8 cellular contexts compared by ENCODE assay signal in genomic region chr15:91021516-91022074, GRCh38. TPM values are rescaled to one million over a fixed set of nuclear protein-coding genes. Genes with fewer than 3 reads are reported as not detected.
DNase-seq lines count a peak whose midpoint lies in the region; ATAC-seq lines count a peak whose summit lies in the region.

No MANE protein-coding gene starts in this region.

- H3K36me3 Mint-ChIP-seq in stimulated activated naive CD8-positive, alpha-beta T cell treated with anti-CD3 and anti-CD28 coated beads, Interleukin-15, Interleukin-2, amounts not matched to agents 100 ng/mL and 50 ng/mL, for 24 hours (ENCODE audit: low read depth) = peaks cover 7% of the 10 kb centered on the region
- peaks cover 23% of the 10 kb centered on the region for H3K36me3 Mint-ChIP-seq in effector memory CD8-positive, alpha-beta T cell (ENCODE audit: insufficient read depth)
- no peaks in the 10 kb centered on the region for H3K36me3 Mint-ChIP-seq in natural killer cell treated with Interleukin-12 subunit alpha and Interleukin-12 subunit beta and Interleukin-15 and Interleukin-18, amount 100 ng/mL, for 72 hours

- H3K4me1 Mint-ChIP-seq in stimulated activated naive CD8-positive, alpha-beta T cell treated with anti-CD3 and anti-CD28 coated beads, Interleukin-15, Interleukin-2, amounts not matched to agents 100 ng/mL and 50 ng/mL, for 24 hours (ENCODE audit: low read depth) = peaks cover 47% of the 10 kb centered on the region
- H3K4me1 Mint-ChIP-seq in effector memory CD8-positive, alpha-beta T cell (ENCODE audit: low read depth in 2 of 2) = peaks cover 31 to 35% of the 10 kb centered on the region in 2 donors
- H3K4me1 Mint-ChIP-seq in natural killer cell treated with Interleukin-12 subunit alpha and Interleukin-12 subunit beta and Interleukin-15 and Interleukin-18, amount 100 ng/mL, for 72 hours (ENCODE audit: low read depth in 2 of 2) = peaks cover 31 to 44% of the 10 kb centered on the region in 2 donors

- H3K27me3 Mint-ChIP-seq in stimulated activated naive CD8-positive, alpha-beta T cell treated with anti-CD3 and anti-CD28 coated beads, Interleukin-15, Interleukin-2, amounts not matched to agents 100 ng/mL and 50 ng/mL, for 24 hours = no peaks in the 10 kb centered on the region
- H3K27me3 Mint-ChIP-seq in effector memory CD8-positive, alpha-beta T cell = no peaks in the 10 kb centered on the region
- no peaks in the 10 kb centered on the region for H3K27me3 Mint-ChIP-seq in natural killer cell treated with Interleukin-12 subunit alpha and Interleukin-12 subunit beta and Interleukin-15 and Interleukin-18, amount 100 ng/mL, for 72 hours

- DNase-seq in stimulated activated naive CD8-positive, alpha-beta T cell treated with anti-CD3 and anti-CD28 coated beads, Interleukin-15, Interleukin-2, amounts not matched to agents 100 U/mL and 50 U/mL, for 24 hours = no peak
- peak; percentile 7 for DNase-seq in NCI-H460 (ENCODE audit: extremely low read depth, low read depth)
- no peak for DNase-seq in effector memory CD8-positive, alpha-beta T cell
- no peak for DNase-seq in natural killer cell treated with Interleukin-12 subunit alpha and Interleukin-12 subunit beta and Interleukin-15 and Interleukin-18, amount 100 ng/mL, for 72 hours (ENCODE audit: low spot score)

- peak overlapping the region; percentile 94 for H3K4me3 Mint-ChIP-seq in stimulated activated naive CD8-positive, alpha-beta T cell treated with anti-CD3 and anti-CD28 coated beads, Interleukin-15, Interleukin-2, amounts not matched to agents 100 ng/mL and 50 ng/mL, for 24 hours
- peak overlapping the region; percentile 97 to 98 for H3K4me3 Mint-ChIP-seq in effector memory CD8-positive, alpha-beta T cell
- peak overlapping the region; percentile 88 for H3K4me3 Mint-ChIP-seq in natural killer cell treated with Interleukin-12 subunit alpha and Interleukin-12 subunit beta and Interleukin-15 and Interleukin-18, amount 100 ng/mL, for 72 hours

- H3K27ac Mint-ChIP-seq in stimulated activated naive CD8-positive, alpha-beta T cell treated with anti-CD3 and anti-CD28 coated beads, Interleukin-15, Interleukin-2, amounts not matched to agents 100 ng/mL and 50 ng/mL, for 24 hours = peak overlapping the region; percentile 76
- H3K27ac Mint-ChIP-seq in effector memory CD8-positive, alpha-beta T cell = peak overlapping the region; percentile 95 to 96
- H3K27ac Mint-ChIP-seq in natural killer cell treated with Interleukin-12 subunit alpha and Interleukin-12 subunit beta and Interleukin-15 and Interleukin-18, amount 100 ng/mL, for 72 hours = peak overlapping the region; percentile 78 to 96

- ATAC-seq in stimulated activated naive CD8-positive, alpha-beta T cell treated with anti-CD3 and anti-CD28 coated beads, Interleukin-15, Interleukin-2, amounts not matched to agents 100 U/mL and 50 U/mL, for 24 hours = no peak
- ATAC-seq in effector memory CD8-positive, alpha-beta T cell (replicated peaks) = no peak
- ATAC-seq in natural killer cell treated with Interleukin-12 subunit alpha and Interleukin-12 subunit beta and Interleukin-15 and Interleukin-18, amount 100 ng/mL, for 72 hours = peak in 1 of 2 donors; percentile 39
- no peak for ATAC-seq in HG02798 (IDR thresholded peaks at IDR 0.05; ENCODE audit: poor library complexity, unreplicated experiment)
- ATAC-seq in GM21515 (IDR thresholded peaks at IDR 0.05; ENCODE audit: unreplicated experiment) = no peak
- ATAC-seq in GM21825 (IDR thresholded peaks at IDR 0.05; ENCODE audit: unreplicated experiment) = no peak

- no peaks in the 10 kb centered on the region for H3K9me3 Mint-ChIP-seq in stimulated activated naive CD8-positive, alpha-beta T cell treated with anti-CD3 and anti-CD28 coated beads, Interleukin-15, Interleukin-2, amounts not matched to agents 100 ng/mL and 50 ng/mL, for 24 hours
- no peaks in the 10 kb centered on the region for H3K9me3 Mint-ChIP-seq in effector memory CD8-positive, alpha-beta T cell
- no peaks in the 10 kb centered on the region for H3K9me3 Mint-ChIP-seq in natural killer cell treated with Interleukin-12 subunit alpha and Interleukin-12 subunit beta and Interleukin-15 and Interleukin-18, amount 100 ng/mL, for 72 hours

RNA-seq across cellular contexts. Expression of gene VPS33B, which starts 0.8 kb away (rescaled TPM):
- 9.8 and 10.4 TPM in 2 replicates for total RNA-seq in NCI-H460 (2014; rRNA removed; shearing (Covaris generic))
- polyA plus RNA-seq in NCI-H460 (2014; cell fraction: nucleus; rRNA removed) = 8.0 and 8.9 TPM in 2 replicates
- total RNA-seq in natural killer cell treated with Interleukin-12 subunit alpha and Interleukin-12 subunit beta and Interleukin-15 and Interleukin-18, amount 100 ng/mL, for 72 hours = 10 to 100 TPM; 23.6 to 26.5 TPM

RNA-seq across cellular contexts. Expression of gene PRC1, which starts 27.3 kb away (rescaled TPM):
- 168 and 185 TPM in 2 replicates for total RNA-seq in NCI-H460 (2014; rRNA removed; shearing (Covaris generic))
- 316 and 415 TPM in 2 replicates for polyA plus RNA-seq in NCI-H460 (2014; cell fraction: nucleus; rRNA removed)
- 100 to 1,000 TPM in 1 of 2 donors, 10 to 100 TPM in 1; 84.3 to 160 TPM for total RNA-seq in natural killer cell treated with Interleukin-12 subunit alpha and Interleukin-12 subunit beta and Interleukin-15 and Interleukin-18, amount 100 ng/mL, for 72 hours
